Comparison of ENCODE assay signal across 20 cellular contexts in genomic region chr10:13421382-13421917, GRCh38.
DNase-seq lines count a peak whose midpoint lies in the region; ATAC-seq, FAIRE-seq and TF ChIP-seq lines count a peak whose summit lies in the region.
"Had no signal": no experiment of that assay in that cellular context is flagged by ENCODE, and none has a peak within 500 bp of the region (broad histone marks: within the 10 kb centered on the region; RNA-seq: fewer than 3 reads in every experiment).

No MANE protein-coding gene starts in this region.

- no peaks in the 10 kb centered on the region for H3K9me3 ChIP-seq in HEK293 (ENCODE audit: control insufficient read depth, insufficient read depth, low read depth, low read length)
- H3K9me3 ChIP-seq: BE2C had no signal

- peak; percentile 81 for FAIRE-seq in bronchial epithelial cell (lab: Jason Lieb, UNC)
- FAIRE-seq: A204.1, GM12878 had no signal

- no peaks in the 10 kb centered on the region for H3K9me2 ChIP-seq in GM23338 (ENCODE audit: insufficient read depth)

- ATAC-seq in GM23338 (no peak), HG03039 (IDR thresholded peaks at IDR 0.05; ENCODE audit: unreplicated experiment) (no peak)
- ATAC-seq: GM12878, HCT116 had no signal

- 0 out of 2 replicates have a peak overlapping the region, but pooled peaks have one; percentile 32 for H2AFZ ChIP-seq in GM23338

- no peaks in the 10 kb centered on the region for H3F3A ChIP-seq in GM23338 (replicated peaks; ENCODE audit: low read depth)

- no peaks in the 10 kb centered on the region for H3K4me1 ChIP-seq in GM23338 (ENCODE audit: insufficient read depth)
- H3K4me1 ChIP-seq in HEK293 (ENCODE audit: control insufficient read depth, insufficient read depth, low read length): no peaks in the 10 kb centered on the region
- H3K4me1 ChIP-seq: BE2C had no signal

- H3K4me3 Mint-ChIP-seq in GM23338: no peak overlapping the region
- H3K4me3 Mint-ChIP-seq: CD4-positive, CD25-positive, alpha-beta regulatory T cell; CD8-positive, alpha-beta memory T cell had no signal

- H3K36me3 ChIP-seq in GM23338 (ENCODE audit: insufficient read depth): no peaks in the 10 kb centered on the region; the same call in 1 of the 2 replicates
- no peaks in the 10 kb centered on the region for H3K36me3 ChIP-seq in HEK293 (ENCODE audit: control insufficient read depth in 2 of 2, insufficient read depth in 1 of 2, low read length in 2 of 2)
- H3K36me3 ChIP-seq in bronchial epithelial cell (ENCODE audit: control insufficient read depth, insufficient read depth, low read length): no peaks in the 10 kb centered on the region
- H3K36me3 ChIP-seq: BE2C had no signal

- no peaks in the 10 kb centered on the region; the same call in 2 of the 3 replicates for H3K4me1 Mint-ChIP-seq in GM23338
- H3K4me1 Mint-ChIP-seq: CD4-positive, CD25-positive, alpha-beta regulatory T cell; CD8-positive, alpha-beta memory T cell had no signal

- H3K79me2 ChIP-seq in GM23338 (replicated peaks; ENCODE audit: insufficient read depth): no peaks in the 10 kb centered on the region

- peaks cover 3% of the 10 kb centered on the region for H3K27me3 Mint-ChIP-seq in GM23338 (ENCODE audit: insufficient read depth, low read depth, poor library complexity)

- H3K9me3 Mint-ChIP-seq in GM23338: no peaks in the 10 kb centered on the region

- CTCF ChIA-PET in HEK293 (lab: Yijun Ruan, JAX) (interaction anchor here (1.2 to 4.0 kb wide), 2 partner anchors 11 to 19 kb away, joined by 3 to 14 read pairs; no protein-coding TSS in a partner anchor), HEK293T (lab: Yijun Ruan, JAX) (interaction anchor here (0.5 to 1.6 kb wide), 2 partner anchors 19 to 23 kb away, joined by 4 read pairs; no protein-coding TSS in a partner anchor)

- H3K27ac ChIP-seq in GM23338 (ENCODE audit: low read depth): no peak overlapping the region
- no peak overlapping the region for H3K27ac ChIP-seq in HEK293 (ENCODE audit: extremely low read depth, low read depth, low read length)

- POLR2A ChIA-PET in HEK293 (lab: Yijun Ruan, JAX): no interaction called here
- POLR2A ChIA-PET in HEK293T (lab: Yijun Ruan, JAX): no interaction called here

- H3K4me2 ChIP-seq in GM23338: no peak overlapping the region

- H3K27me3 ChIP-seq in GM23338 (ENCODE audit: insufficient read depth) (no peaks in the 10 kb centered on the region), bronchial epithelial cell (ENCODE audit: control insufficient read depth, insufficient read depth, low read length) (no peaks in the 10 kb centered on the region)

- H4K20me1 ChIP-seq in GM23338 (replicated peaks; ENCODE audit: insufficient read depth): no peaks in the 10 kb centered on the region

- DNase-seq in GM23338 (ENCODE audit: low spot score): no peak
- DNase-seq in bronchial epithelial cell (ENCODE audit: low read depth): no peak
- DNase-seq in myocyte (ENCODE audit: low read depth): peak; percentile 21
- DNase-seq in HEK293T (ENCODE audit: extremely low spot score): no peak
- DNase-seq: ACHN; BE2C; C1 segment of cervical spinal cord; CD4-positive, CD25-positive, alpha-beta regulatory T cell; CD8-positive, alpha-beta memory T cell; COR-L47; DMS 273 treated with DMSO at 0.1 percent for 48 hours; DMS53; DND-41; EL; H7 had no signal

- TF ChIP-seq CTCF in GM23338 (conservative IDR thresholded peaks at IDR 0.05; ENCODE audit: low read depth in 2 of 2): no peak
- TF ChIP-seq CTCF in HEK293 (tag by site-specific recombination; IDR thresholded peaks at IDR 0.05): no peak
- TF ChIP-seq CTCF in bronchial epithelial cell (IDR thresholded peaks at IDR 0.05; ENCODE audit: insufficient read depth, low read length, severe bottlenecking): no peak

- H3K4me3 ChIP-seq in GM23338: no peak overlapping the region
- H3K4me3 ChIP-seq in HEK293 (ENCODE audit: low read depth, low read length): no peak overlapping the region
- no peak overlapping the region for H3K4me3 ChIP-seq in bronchial epithelial cell (ENCODE audit: low read depth, low read length)
- H3K4me3 ChIP-seq: GM12878 had no signal

- no peaks in the 10 kb centered on the region for H3K36me3 Mint-ChIP-seq in GM23338 (ENCODE audit: low read depth)
- H3K36me3 Mint-ChIP-seq: CD4-positive, CD25-positive, alpha-beta regulatory T cell had no signal

- no peak overlapping the region for H3K27ac Mint-ChIP-seq in GM23338
- H3K27ac Mint-ChIP-seq: CD4-positive, CD25-positive, alpha-beta regulatory T cell; CD8-positive, alpha-beta memory T cell had no signal

TF ChIP-seq in GM23338, 12 proteins besides CTCF, POLR2A, EP300 and RAD21 (continues in another document):
- no peak for TF ChIP-seq ZNF331 (CRISPR knock-in tag; IDR thresholded peaks at IDR 0.05; ENCODE audit: low read depth)
- TF ChIP-seq CREB1 (CRISPR knock-in tag; IDR thresholded peaks at IDR 0.05; ENCODE audit: low read depth): no peak
- no peak for TF ChIP-seq EZH2 (IDR thresholded peaks at IDR 0.05; ENCODE audit: low read depth, unreplicated experiment)
- TF ChIP-seq STAT1 (IDR thresholded peaks at IDR 0.05; ENCODE audit: unreplicated experiment): no peak
- TF ChIP-seq POLR2AphosphoS5 (IDR thresholded peaks at IDR 0.05; ENCODE audit: low read depth): no peak

TF ChIP-seq in HEK293, 187 proteins besides CTCF, POLR2A, EP300 and RAD21:
- TF ChIP-seq IKZF3 (tag by site-specific recombination; IDR thresholded peaks at IDR 0.05): no peak
- peak; percentile 75 for TF ChIP-seq ZNF548 (tag by site-specific recombination; IDR thresholded peaks at IDR 0.05)
- TF ChIP-seq ZNF362 (tag by site-specific recombination; IDR thresholded peaks at IDR 0.05): no peak

TF ChIP-seq in HEK293T, 16 proteins besides CTCF, POLR2A, EP300 and RAD21:
- no peak for TF ChIP-seq SP1 (IDR thresholded peaks at IDR 0.05)
- TF ChIP-seq SUZ12 (IDR thresholded peaks at IDR 0.05): no peak
- no peak for TF ChIP-seq NFRKB (IDR thresholded peaks at IDR 0.05)
- TF ChIP-seq FOXM1 (IDR thresholded peaks at IDR 0.05; ENCODE audit: borderline replicate concordance): no peak
